Comparison of ENCODE assay signal across 4 cellular contexts in the genomic region with DNA sequence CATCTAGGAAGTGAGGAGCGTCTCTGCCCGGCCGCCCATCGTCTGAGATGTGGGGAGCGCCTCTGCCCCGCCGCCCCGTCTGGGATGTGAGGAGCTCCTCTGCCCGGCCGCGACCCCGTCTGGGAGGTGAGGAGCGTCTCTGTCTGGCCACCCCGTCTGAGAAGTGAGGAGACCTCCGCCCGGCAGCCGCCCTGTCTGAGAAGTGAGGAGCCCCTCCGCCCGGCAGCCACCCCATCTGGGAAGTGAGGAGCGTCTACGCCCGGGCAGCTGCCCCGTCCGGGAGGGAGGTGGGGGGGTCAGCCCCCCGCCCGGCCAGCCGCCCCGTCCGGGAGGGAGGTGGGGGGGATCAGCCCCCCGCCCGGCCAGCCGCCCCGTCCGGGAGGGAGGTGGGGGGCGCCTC. TPM values are rescaled to one million over a fixed set of nuclear protein-coding genes. Genes with fewer than 3 reads are reported as not detected.
DNase-seq lines count a peak whose midpoint lies in the region; ATAC-seq, FAIRE-seq and TF ChIP-seq lines count a peak whose summit lies in the region.
"Not testable (repeated sequence)": the region's sequence is repeated elsewhere in the genome, so short reads cannot be mapped to it uniquely, and the experiment has no call there.

No MANE protein-coding gene starts in this region.

- not testable (repeated sequence) for TF ChIP-seq CTCF in kidney (IDR thresholded peaks at IDR 0.05; ENCODE audit: borderline replicate concordance, extremely low read depth, insufficient read depth)

- not testable (repeated sequence) for H3K27ac Mint-ChIP-seq in activated CD8-positive, alpha-beta T cell treated with anti-CD3 and anti-CD28 coated beads, Interleukin-2, amount 10 ng/mL, durations not matched to agents 7 days and 5 days
- H3K27ac Mint-ChIP-seq in central memory CD8-positive, alpha-beta T cell (ENCODE audit: low read depth) = peak overlapping the region; percentile 41

- intact Hi-C loops in kidney (cut with DNase I) = not testable (repeated sequence)

- FAIRE-seq in kidney (lab: Jason Lieb, UNC) = not testable (repeated sequence)

- not testable (repeated sequence) for H3K9me3 ChIP-seq in kidney (ENCODE audit: control insufficient read depth in 1 of 2, low read length in 2 of 2)

- POLR2A ChIA-PET in activated CD8-positive, alpha-beta T cell treated with anti-CD3 and anti-CD28 coated beads, Interleukin-2, amount 10 ng/mL, durations not matched to agents 7 days and 5 days (lab: Charles Lee) = not testable (repeated sequence)

- H3K9me3 Mint-ChIP-seq in activated CD8-positive, alpha-beta T cell treated with anti-CD3 and anti-CD28 coated beads, Interleukin-2, amount 10 ng/mL, durations not matched to agents 7 days and 5 days (ENCODE audit: insufficient read depth); central memory CD8-positive, alpha-beta T cell: not testable (repeated sequence)

- H3K27ac ChIP-seq in kidney (ENCODE audit: low read depth in 2 of 2, low read length in 2 of 2) = not testable (repeated sequence)

- not testable (repeated sequence) for H3K4me3 ChIP-seq in kidney (ENCODE audit: low read length in 2 of 2)

- DNase-seq in activated CD8-positive, alpha-beta T cell treated with anti-CD3 and anti-CD28 coated beads, Interleukin-2, amount 10 ng/mL, durations not matched to agents 7 days and 5 days = peak; percentile 7
- not testable (repeated sequence) for DNase-seq in central memory CD8-positive, alpha-beta T cell (ENCODE audit: low spot score in 2 of 2)
- DNase-seq in islet precursor cell = peak; percentile 31
- DNase-seq in kidney = peak; percentile 72

- peaks cover 11 to 23% of the 10 kb centered on the region in 2 donors for H3K36me3 ChIP-seq in kidney (ENCODE audit: control insufficient read depth in 1 of 2, insufficient read depth in 2 of 2, low read length in 2 of 2)

- not testable (repeated sequence) for H3K9ac ChIP-seq in kidney (ENCODE audit: low read length in 2 of 2)

- CTCF ChIA-PET in activated CD8-positive, alpha-beta T cell treated with anti-CD3 and anti-CD28 coated beads, Interleukin-2, amount 10 ng/mL, durations not matched to agents 7 days and 5 days (lab: Charles Lee) = not testable (repeated sequence)

- peaks cover 26% of the 10 kb centered on the region for H3K36me3 Mint-ChIP-seq in activated CD8-positive, alpha-beta T cell treated with anti-CD3 and anti-CD28 coated beads, Interleukin-2, amount 10 ng/mL, durations not matched to agents 7 days and 5 days (ENCODE audit: low read depth)
- peaks cover 39% of the 10 kb centered on the region for H3K36me3 Mint-ChIP-seq in central memory CD8-positive, alpha-beta T cell (ENCODE audit: insufficient read depth)

- not testable (repeated sequence) for H3K4me1 Mint-ChIP-seq in activated CD8-positive, alpha-beta T cell treated with anti-CD3 and anti-CD28 coated beads, Interleukin-2, amount 10 ng/mL, durations not matched to agents 7 days and 5 days (ENCODE audit: low read depth); central memory CD8-positive, alpha-beta T cell

- not testable (repeated sequence) for H3K4me1 ChIP-seq in kidney (ENCODE audit: control insufficient read depth in 1 of 2, insufficient read depth in 1 of 2, low read depth in 1 of 2, low read length in 2 of 2)

- not testable (repeated sequence) for H3K4me3 Mint-ChIP-seq in activated CD8-positive, alpha-beta T cell treated with anti-CD3 and anti-CD28 coated beads, Interleukin-2, amount 10 ng/mL, durations not matched to agents 7 days and 5 days; central memory CD8-positive, alpha-beta T cell

- ATAC-seq in activated CD8-positive, alpha-beta T cell treated with anti-CD3 and anti-CD28 coated beads, Interleukin-2, amount 10 ng/mL, durations not matched to agents 7 days and 5 days; central memory CD8-positive, alpha-beta T cell (replicated peaks; ENCODE audit: extremely low read depth, poor library complexity, severe bottlenecking): not testable (repeated sequence)

- not testable (repeated sequence) for H3K27me3 Mint-ChIP-seq in activated CD8-positive, alpha-beta T cell treated with anti-CD3 and anti-CD28 coated beads, Interleukin-2, amount 10 ng/mL, durations not matched to agents 7 days and 5 days (ENCODE audit: low read depth); central memory CD8-positive, alpha-beta T cell

RNA-seq across cellular contexts. Expression of a gene that starts 46.0 kb away (rescaled TPM):
- total RNA-seq in activated CD8-positive, alpha-beta T cell treated with anti-CD3 and anti-CD28 coated beads, Interleukin-2, amount 10 ng/mL, durations not matched to agents 7 days and 5 days = 10 to 100 TPM; 41.5 to 44.0 TPM
- 65.6 TPM for total RNA-seq in kidney
- 16.8 TPM for polyA plus RNA-seq in kidney (ENCODE audit: insufficient read depth, low read depth, low replicate concordance)
